ENCODE assay signal across 17 cellular contexts in genomic region chr22:18906896-18907295, GRCh38. TPM values are rescaled to one million over a fixed set of nuclear protein-coding genes. Genes with fewer than 3 reads are reported as not detected.
A peak's percentile ranks its signal among the peaks of the same experiment; 100 is the strongest.
DNase-seq lines count a peak whose midpoint lies in the region; ATAC-seq and TF ChIP-seq lines count a peak whose summit lies in the region.
"Had no signal": no experiment of that assay in that cellular context is flagged by ENCODE, and none has a peak within 500 bp of the region (broad histone marks: within the 10 kb centered on the region; RNA-seq: fewer than 3 reads in every experiment).

No MANE protein-coding gene starts in this region.

- ATAC-seq in Right ventricle myocardium superior (ENCODE audit: poor library complexity), result peak; percentile 21
- ATAC-seq in left colon, result peak; percentile 7
- peak; percentile 48 to 52 for ATAC-seq in gastrocnemius medialis
- ATAC-seq in GM21528 (IDR thresholded peaks at IDR 0.05; ENCODE audit: low FRiP score, unreplicated experiment), result no peak
- ATAC-seq in HG02973 (IDR thresholded peaks at IDR 0.05; ENCODE audit: unreplicated experiment), result no peak

- H3K27me3 Mint-ChIP-seq in H9 (ENCODE audit: low read depth), result no peaks in the 10 kb centered on the region

- no peak overlapping the region for H3K23ac ChIP-seq in H9 (ENCODE audit: insufficient read length, low read depth, low read length)

- H3K4me1 ChIP-seq in left ventricle myocardium inferior (no peaks in the 10 kb centered on the region), H9 (ENCODE audit: insufficient read depth, low read length) (no peaks in the 10 kb centered on the region), gastrocnemius medialis (no peaks in the 10 kb centered on the region), transverse colon (no peaks in the 10 kb centered on the region)

- in situ Hi-C loops in gastrocnemius medialis (cut with MboI; ENCODE audit: low sequenced_read_pairs in 4 of 4), result no loop called here
- in situ Hi-C loops in transverse colon (cut with MboI; ENCODE audit: low pct_ligation_motif_present in 1 of 4, low pct_unique_long_range_greater_than_20kb in 1 of 4, low sequenced_read_pairs in 3 of 4), result no loop called here

- TF ChIP-seq EP300 in transverse colon (IDR thresholded peaks at IDR 0.05; ENCODE audit: low read depth), result no peak

- no peak overlapping the region for H3K27ac Mint-ChIP-seq in H9

- intact Hi-C loops in Right ventricle myocardium superior (cut with DNase I), result no loop called here
- intact Hi-C loops in left ventricle myocardium inferior (cut with micrococcal nuclease), result no loop called here
- intact Hi-C loops in left colon (cut with DNase I, micrococcal nuclease), result no loop called here
- intact Hi-C loops in gastrocnemius medialis (cut with DNase I; ENCODE audit: low total_unique reads), result no loop called here
- intact Hi-C loops in transverse colon (cut with DNase I; ENCODE audit: low total_unique reads), result no loop called here

- no peak overlapping the region for H3K4me3 Mint-ChIP-seq in H9

- H4K8ac ChIP-seq in H9 (replicated peaks; ENCODE audit: insufficient read length, low read depth, low read length), result no peak overlapping the region

- H3K18ac ChIP-seq in H9 (ENCODE audit: insufficient read length, low read depth, low read length), result no peak overlapping the region

- no peak overlapping the region for H2AFZ ChIP-seq in H9 (ENCODE audit: low read length)

- no peak overlapping the region for H2AK5ac ChIP-seq in H9 (ENCODE audit: insufficient read length, low read length)

- H3K56ac ChIP-seq in H9 (ENCODE audit: insufficient read length, low read depth, low read length), result no peak overlapping the region

- no peaks in the 10 kb centered on the region for H3K79me2 ChIP-seq in H9 (ENCODE audit: insufficient read depth, low read length)

- H3K9me3 Mint-ChIP-seq in H9, result no peaks in the 10 kb centered on the region

- WGBS in H9 (ENCODE audit: extremely low coverage, insufficient read length, low lambda C conversion rate), result no CpG with 5 or more reads among the region's 13 CpGs
- no CpG with 5 or more reads among the region's 13 CpGs for WGBS in transverse colon (ENCODE audit: low coverage in 1 of 2), 2 donors

- no peak overlapping the region for H3K9ac ChIP-seq in H9 (ENCODE audit: extremely low read depth, insufficient read length, low read length)

- no peak for TF ChIP-seq CTCF in left ventricle myocardium inferior (IDR thresholded peaks at IDR 0.05; ENCODE audit: borderline replicate concordance)
- 0 out of 3 replicates have a peak, but pooled peaks have one; percentile 11 for TF ChIP-seq CTCF in H9 (conservative IDR thresholded peaks at IDR 0.05)
- TF ChIP-seq CTCF in gastrocnemius medialis (IDR thresholded peaks at IDR 0.05 in 4 of 5, conservative IDR thresholded peaks at IDR 0.05 in 1 of 5), result no peak
- TF ChIP-seq CTCF in transverse colon (IDR thresholded peaks at IDR 0.05), result no peak

- no peak for TF ChIP-seq POLR2A in gastrocnemius medialis (IDR thresholded peaks at IDR 0.05)
- no peak for TF ChIP-seq POLR2A in transverse colon (IDR thresholded peaks at IDR 0.05)

- no peaks in the 10 kb centered on the region for H3K36me3 Mint-ChIP-seq in H9 (ENCODE audit: insufficient read depth in 1 of 3, low read depth in 3 of 3)

- H2BK12ac ChIP-seq in H9 (ENCODE audit: insufficient read length, low read depth, low read length), result no peak overlapping the region

- H3K14ac ChIP-seq in H9 (ENCODE audit: insufficient read depth, low read length), result no peak overlapping the region

- H4K5ac ChIP-seq in H9 (ENCODE audit: insufficient read length, low read depth, low read length), result no peak overlapping the region

- no peak overlapping the region for H2BK15ac ChIP-seq in H9 (ENCODE audit: low read depth, low read length)

- no peak overlapping the region for H4K91ac ChIP-seq in H9 (ENCODE audit: insufficient read length, low read depth, low read length)

- H3K9me3 ChIP-seq in left ventricle myocardium inferior (replicated peaks) (no peaks in the 10 kb centered on the region), H9 (ENCODE audit: control insufficient read depth, low read depth, low read length) (no peaks in the 10 kb centered on the region), gastrocnemius medialis (no peaks in the 10 kb centered on the region), transverse colon (no peaks in the 10 kb centered on the region)

- no peaks in the 10 kb centered on the region for H3K79me1 ChIP-seq in H9 (ENCODE audit: insufficient read depth, low read depth, low read length, poor library complexity, severe bottlenecking)

- H3K27ac ChIP-seq in left ventricle myocardium inferior (replicated peaks), result no peak overlapping the region
- H3K27ac ChIP-seq in H9 (ENCODE audit: insufficient read length, low read depth, low read length), result no peak overlapping the region
- peak overlapping the region in 3 of 4 donors; percentile 56 to 61 (median 60) for H3K27ac ChIP-seq in gastrocnemius medialis
- no peak overlapping the region for H3K27ac ChIP-seq in transverse colon
- H3K27ac ChIP-seq: SK-N-MC had no signal

- H2BK120ac ChIP-seq in H9 (ENCODE audit: low read depth, low read length, poor library complexity, severe bottlenecking), result no peak overlapping the region

- no peaks in the 10 kb centered on the region for H4K20me1 ChIP-seq in H9 (ENCODE audit: control insufficient read depth, insufficient read depth, insufficient read length)

- H3K4me3 ChIP-seq in left ventricle myocardium inferior, result no peak overlapping the region
- H3K4me3 ChIP-seq in gastrocnemius medialis, result peak overlapping the region in 1 of 4 donors; percentile 25
- no peak overlapping the region for H3K4me3 ChIP-seq in transverse colon
- H3K4me3 ChIP-seq: SK-N-MC had no signal

- no peak overlapping the region for H2BK5ac ChIP-seq in H9 (ENCODE audit: insufficient read length, low read length)

- H3T11ph ChIP-seq in H9 (ENCODE audit: low read length), result no peak overlapping the region

- H3K23me2 ChIP-seq in H9 (ENCODE audit: insufficient read length, low read depth, low read length, poor library complexity, severe bottlenecking), result no peaks in the 10 kb centered on the region

- peaks cover 2% of the 10 kb centered on the region in 2 experiments for H3K4me1 Mint-ChIP-seq in H9

- H3K36me3 ChIP-seq in left ventricle myocardium inferior, result no peaks in the 10 kb centered on the region
- no peaks in the 10 kb centered on the region for H3K36me3 ChIP-seq in gastrocnemius medialis
- H3K36me3 ChIP-seq in transverse colon, result no peaks in the 10 kb centered on the region

- no peaks in the 10 kb centered on the region for H3K27me3 ChIP-seq in left ventricle myocardium inferior (ENCODE audit: low read depth)
- no peaks in the 10 kb centered on the region for H3K27me3 ChIP-seq in H9 (ENCODE audit: insufficient read depth, low read length)
- no peaks in the 10 kb centered on the region for H3K27me3 ChIP-seq in gastrocnemius medialis
- H3K27me3 ChIP-seq in transverse colon, result no peaks in the 10 kb centered on the region

- no peak overlapping the region for H3K4ac ChIP-seq in H9 (ENCODE audit: low read depth, low read length)

- no peak overlapping the region for H3K4me2 ChIP-seq in H9 (ENCODE audit: insufficient read depth, insufficient read length, low read length)

- no peak overlapping the region for H2BK20ac ChIP-seq in H9 (ENCODE audit: low read depth, low read length, poor library complexity, severe bottlenecking)

- DNase-seq in Right ventricle myocardium superior (no peak), left ventricle myocardium inferior (no peak), H9 (no peak), left colon (no peak), gastrocnemius medialis (no peak), transverse colon (no peak)
- DNase-seq: HCEC 1CT; MV-4-11; NCI-H1436 treated with DMSO at 0.1 percent for 48 hours; NCI-H2081 treated with DMSO at 0.1 percent for 48 hours; NCI-H2227 treated with DMSO at 0.1 percent for 48 hours; NCI-H526 treated with DMSO at 0.1 percent for 48 hours; NK-92 treated with Interleukin-12 subunit alpha and Interleukin-12 subunit beta, amount 100 ng/mL, for 24 hours; PC-3 had no signal

RNA-seq across cellular contexts. Expression of gene DGCR6, which starts 0.8 kb away (rescaled TPM):
- total RNA-seq in Right ventricle myocardium superior, result 13.8 TPM
- total RNA-seq in left ventricle myocardium inferior, result 13.9 TPM
- 1.8 and 2.2 TPM in 2 replicates for total RNA-seq in H9 (2021)
- total RNA-seq in left colon, result 1 to 10 TPM; 1.2 to 2.3 TPM
- 10 to 100 TPM in 3 of 4 donors, 1 to 10 TPM in 1; 8.6 to 33.1 (median 14.9) TPM for total RNA-seq in gastrocnemius medialis
- total RNA-seq in transverse colon, result 1 to 10 TPM in 2 of 4 donors, under 1 TPM in 1, not detected in 1; 0.79 to 3.4 (median 1.5) TPM

RNA-seq across cellular contexts. Expression of gene PRODH, which starts 29.2 kb away (rescaled TPM):
- 11.9 TPM for total RNA-seq in Right ventricle myocardium superior
- total RNA-seq in left ventricle myocardium inferior, result 13.3 TPM
- 51.2 and 54.3 TPM in 2 replicates for total RNA-seq in H9 (2021)
- total RNA-seq in left colon, result 10 to 100 TPM; 10.2 to 15.5 TPM
- 10 to 100 TPM in 2 of 4 donors, 1 to 10 TPM in 2; 7.1 to 74.9 (median 14.4) TPM for total RNA-seq in gastrocnemius medialis
- total RNA-seq in transverse colon, result 10 to 100 TPM in 2 of 4 donors, 1 to 10 TPM in 2; 3.5 to 14.2 (median 9.3) TPM

Comparison
In these comparisons a context has a peak if more than half of its experiments do, and no peak if none do; other contexts are left out.
1. ATAC-seq: peak in Right ventricle myocardium superior (single experiment), left colon (single experiment) and gastrocnemius medialis (2 of 2); none in GM21528 (single experiment) and HG02973 (single experiment).
2. H3K27ac ChIP-seq: peak in gastrocnemius medialis (3 of 4); none in left ventricle myocardium inferior (single experiment), H9 (single experiment) and transverse colon (0 of 4).